Comparison of ENCODE assay signal across 15 cellular contexts in genomic region chr1:209454340-209455014, GRCh38.
"Had no signal": no experiment of that assay in that cellular context is flagged by ENCODE, and none has a peak within 500 bp of the region (broad histone marks: within the 10 kb centered on the region; RNA-seq: fewer than 3 reads in every experiment).

No MANE protein-coding gene starts in this region.

- H3K27ac ChIP-seq: body of pancreas, colonic mucosa, esophagus muscularis mucosa, vagina, WERI-Rb-1 had no signal

- H3K27ac Mint-ChIP-seq: activated CD8-positive, alpha-beta T cell treated with anti-CD3 and anti-CD28 coated beads, Interleukin-2, amount 10 ng/mL, durations not matched to agents 7 days and 5 days; activated naive CD4-positive, alpha-beta T cell treated with anti-CD3 and anti-CD28 coated beads, Interleukin-2, amount 50 U/mL, for 72 hours; activated T-cell treated with anti-CD3 and anti-CD28 coated beads, Interleukin-2, amount 50 U/mL, for 72 hours; nephron progenitor cell had no signal

- H3K9me3 Mint-ChIP-seq: activated naive CD4-positive, alpha-beta T cell treated with anti-CD3 and anti-CD28 coated beads, Interleukin-2, amount 50 U/mL, for 72 hours; activated T-cell treated with anti-CD3 and anti-CD28 coated beads, Interleukin-2, amount 50 U/mL, for 72 hours had no signal

- H3K36me3 Mint-ChIP-seq: activated naive CD4-positive, alpha-beta T cell treated with anti-CD3 and anti-CD28 coated beads, Interleukin-2, amount 50 U/mL, for 72 hours had no signal

- H3K27me3 ChIP-seq: body of pancreas, colonic mucosa, esophagus muscularis mucosa, vagina had no signal

- H3K9me3 ChIP-seq: body of pancreas, colonic mucosa, esophagus muscularis mucosa, vagina had no signal

- H3K4me3 Mint-ChIP-seq: activated CD8-positive, alpha-beta T cell treated with anti-CD3 and anti-CD28 coated beads, Interleukin-2, amount 10 ng/mL, durations not matched to agents 7 days and 5 days; activated T-cell treated with anti-CD3 and anti-CD28 coated beads, Interleukin-2, amount 50 U/mL, for 72 hours; nephron progenitor cell had no signal

- H3K4me1 ChIP-seq: body of pancreas, colonic mucosa, vagina had no signal

- ATAC-seq: activated CD8-positive, alpha-beta T cell treated with anti-CD3 and anti-CD28 coated beads, Interleukin-2, amount 10 ng/mL, durations not matched to agents 7 days and 5 days; body of pancreas; sciatic nerve had no signal

- DNase-seq: activated CD4-positive, alpha-beta T cell treated with anti-CD3 and anti-CD28 coated beads for 4 hours; activated CD8-positive, alpha-beta memory T cell treated with anti-CD3 and anti-CD28 coated beads, Interleukin-2, amount 50 U/mL, for 4 hours; activated CD8-positive, alpha-beta T cell treated with anti-CD3 and anti-CD28 coated beads, Interleukin-2, amount 10 ng/mL, durations not matched to agents 7 days and 5 days; activated gamma-delta T cell; activated T-cell treated with anti-CD3 and anti-CD28 coated beads, Interleukin-2, amount 50 U/mL, for 72 hours; body of pancreas; central memory CD4-positive, alpha-beta T cell; colonic mucosa; nephron progenitor cell; stimulated activated CD4-positive, alpha-beta T cell treated with anti-CD3 and anti-CD28 coated beads, Interleukin-1b, Interleukin-23, amount 100 ng/mL, for 48 hours; WERI-Rb-1 had no signal

- H3K36me3 ChIP-seq: colonic mucosa, esophagus muscularis mucosa, vagina, WERI-Rb-1 had no signal

- H3K4me3 ChIP-seq: body of pancreas, colonic mucosa, esophagus muscularis mucosa, vagina had no signal
